In the genomic region with DNA sequence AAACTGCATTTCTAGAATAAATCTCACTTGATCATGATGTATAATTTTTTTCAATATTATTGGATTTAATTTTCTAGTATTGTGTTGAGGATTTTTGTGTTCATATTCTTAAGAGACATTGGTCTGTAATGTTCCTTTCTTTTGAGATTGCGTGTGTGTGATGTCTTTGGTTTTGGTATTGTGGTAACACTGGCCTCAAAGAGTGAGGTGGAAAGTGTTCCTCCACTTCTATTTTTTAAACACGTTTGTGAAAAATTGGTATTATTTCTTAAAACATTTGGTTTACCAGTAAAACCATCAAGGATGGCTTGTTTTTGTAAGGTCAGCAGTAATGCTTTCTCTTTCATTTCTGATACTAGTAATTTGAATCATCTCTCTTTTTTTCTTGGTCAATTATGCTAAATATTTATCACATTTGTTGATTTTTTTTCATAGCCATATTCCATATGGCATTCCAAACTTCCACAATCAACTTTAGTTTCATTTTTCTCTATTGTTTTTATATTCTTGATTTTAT, we compare ENCODE assay signal across 3 cellular contexts.
TF ChIP-seq lines count a peak whose summit lies in the region.

No MANE protein-coding gene starts in this region.

TF ChIP-seq in HepG2, 621 proteins besides CTCF, POLR2A, EP300 and RAD21:
- 0 out of 2 replicates have a peak, but pooled peaks have one; percentile 20 for TF ChIP-seq MAFF (IDR thresholded peaks at IDR 0.05; ENCODE audit: low read depth, low read length)
- peak; percentile 37 to 54; a peak in 3 of 4 replicates for TF ChIP-seq MAFK (conservative IDR thresholded peaks at IDR 0.05 in 1 of 2, IDR thresholded peaks at IDR 0.05 in 1 of 2; ENCODE audit: low read length in 2 of 2)
- TF ChIP-seq ZNF326 (CRISPR knock-in tag; IDR thresholded peaks at IDR 0.05; ENCODE audit: borderline replicate concordance) = no peak

TF ChIP-seq in IMR-90, 13 proteins besides CTCF, POLR2A, EP300 and RAD21:
- TF ChIP-seq, protein P1, sequence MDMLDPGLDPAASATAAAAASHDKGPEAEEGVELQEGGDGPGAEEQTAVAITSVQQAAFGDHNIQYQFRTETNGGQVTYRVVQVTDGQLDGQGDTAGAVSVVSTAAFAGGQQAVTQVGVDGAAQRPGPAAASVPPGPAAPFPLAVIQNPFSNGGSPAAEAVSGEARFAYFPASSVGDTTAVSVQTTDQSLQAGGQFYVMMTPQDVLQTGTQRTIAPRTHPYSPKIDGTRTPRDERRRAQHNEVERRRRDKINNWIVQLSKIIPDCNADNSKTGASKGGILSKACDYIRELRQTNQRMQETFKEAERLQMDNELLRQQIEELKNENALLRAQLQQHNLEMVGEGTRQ (IDR thresholded peaks at IDR 0.05; ENCODE audit: low read depth, low read length) = no peak
- peak; percentile 22; the same call in 1 of the 2 replicates for TF ChIP-seq MAFK (IDR thresholded peaks at IDR 0.05; ENCODE audit: low read depth, low read length)

TF ChIP-seq in K562, 482 proteins besides CTCF, POLR2A, EP300 and RAD21:
- TF ChIP-seq C11orf30 (IDR thresholded peaks at IDR 0.05; ENCODE audit: low read depth) (peak; percentile 28; the same call in 1 of the 2 replicates), ZNF589 (CRISPR knock-in tag; IDR thresholded peaks at IDR 0.05; ENCODE audit: low read depth) (no peak), ZNF316 (IDR thresholded peaks at IDR 0.05) (peak; percentile 51; the same call in 1 of the 2 replicates)
